ENCODE assay signal across 10 cellular contexts in genomic region chr3:172106989-172107388, GRCh38.
DNase-seq lines count a peak whose midpoint lies in the region; ATAC-seq and TF ChIP-seq lines count a peak whose summit lies in the region.
"Had no signal": no experiment of that assay in that cellular context is flagged by ENCODE, and none has a peak within 500 bp of the region (broad histone marks: within the 10 kb centered on the region; RNA-seq: fewer than 3 reads in every experiment).

No MANE protein-coding gene starts in this region.

- in situ Hi-C loops in mammary epithelial cell (cut with MboI; ENCODE audit: low sequenced_read_pairs in 2 of 2): no loop called here

- H3K79me2 ChIP-seq in mammary epithelial cell (ENCODE audit: insufficient read depth, low read length) (peaks cover 97% of the 10 kb centered on the region), Karpas-422 (ENCODE audit: low read length) (no peaks in the 10 kb centered on the region)

- intact Hi-C loops in MCF 10A (cut with micrococcal nuclease) (no loop called here), mammary epithelial cell (cut with micrococcal nuclease) (no loop called here)

- H3K4me3 Mint-ChIP-seq in MCF 10A (ENCODE audit: unreplicated experiment): peak overlapping the region; percentile 35
- peak overlapping the region; percentile 77 to 87 for H3K4me3 Mint-ChIP-seq in effector memory CD8-positive, alpha-beta T cell
- H3K4me3 Mint-ChIP-seq in type B pancreatic cell: no peak overlapping the region

- TF ChIP-seq CTCF in MCF 10A (IDR thresholded peaks at IDR 0.05; ENCODE audit: unreplicated experiment) (no peak), mammary epithelial cell (conservative IDR thresholded peaks at IDR 0.05 in 1 of 2, IDR thresholded peaks at IDR 0.05 in 1 of 2; ENCODE audit: extremely low read depth in 1 of 2, insufficient read depth in 1 of 2, low read depth in 1 of 2, low read length in 2 of 2) (no peak), type B pancreatic cell (conservative IDR thresholded peaks at IDR 0.05) (no peak)

- POLR2A ChIA-PET in MCF 10A (lab: Yijun Ruan, JAX): interaction anchor here (0.7 to 2.2 kb wide), 6 partner anchors 9 to 65 kb away, joined by 3 to 9 read pairs (median 4); no protein-coding TSS in a partner anchor

- H3K27me3 Mint-ChIP-seq in MCF 10A (ENCODE audit: insufficient read depth, unreplicated experiment) (no peaks in the 10 kb centered on the region), type B pancreatic cell (no peaks in the 10 kb centered on the region)
- H3K27me3 Mint-ChIP-seq in effector memory CD8-positive, alpha-beta T cell: no peaks in the 10 kb centered on the region

- H3K9me2 ChIP-seq in Karpas-422 (replicated peaks; ENCODE audit: insufficient read depth, low read length): no peaks in the 10 kb centered on the region

- H3K4me3 ChIP-seq in mammary epithelial cell (replicated peaks in 1 of 3; ENCODE audit: insufficient read depth in 1 of 3, low read depth in 2 of 3, low read length in 3 of 3): no peak overlapping the region
- no peak overlapping the region for H3K4me3 ChIP-seq in Karpas-422 (ENCODE audit: low read length)
- H3K4me3 ChIP-seq: A549, adrenal gland had no signal

- H3K9ac ChIP-seq in mammary epithelial cell (ENCODE audit: insufficient read depth, low read length): no peak overlapping the region
- no peak overlapping the region for H3K9ac ChIP-seq in Karpas-422 (ENCODE audit: low read length)

- H3K9me3 ChIP-seq in mammary epithelial cell (replicated peaks; ENCODE audit: insufficient read depth, low read length): no peaks in the 10 kb centered on the region
- no peaks in the 10 kb centered on the region for H3K9me3 ChIP-seq in Karpas-422 (ENCODE audit: low read length)
- H3K9me3 ChIP-seq: A549, adrenal gland had no signal

- WGBS in mammary epithelial cell (ENCODE audit: low coverage, missing lambda C conversion rate): 64% methylated on average over 6 of the region's 7 CpGs

- H3K27me3 ChIP-seq in mammary epithelial cell (ENCODE audit: insufficient read depth, low read length) (no peaks in the 10 kb centered on the region), Karpas-422 (ENCODE audit: low read length) (no peaks in the 10 kb centered on the region)
- H3K27me3 ChIP-seq: adrenal gland had no signal

- DNase-seq in MCF 10A (ENCODE audit: unreplicated experiment) (peak; percentile 44), mammary epithelial cell (no peak), type B pancreatic cell (ENCODE audit: extremely low spot score, unreplicated experiment) (no peak), Karpas-422 (no peak)
- peak; percentile 46 for DNase-seq in activated CD4-positive, CD25-positive, alpha-beta regulatory T cell treated with anti-CD3 and anti-CD28 coated beads, Interleukin-2, amount 50 U/mL, for 72 hours
- peak; percentile 65 to 69 (median 67) for DNase-seq in effector memory CD8-positive, alpha-beta T cell
- DNase-seq in stimulated activated CD4-positive, alpha-beta T cell treated with anti-CD3 and anti-CD28 coated beads, Interleukin-12 subunit alpha, Interleukin-12 subunit beta, amount 100 ng/mL, for 24 hours (ENCODE audit: low read depth in 2 of 2): peak; percentile 26 to 37

- CTCF ChIA-PET in MCF 10A (lab: Yijun Ruan, JAX) (interaction anchor here (0.7 to 1.4 kb wide), 4 partner anchors 10 to 225 kb away, joined by 3 to 5 read pairs (median 3); no protein-coding TSS in a partner anchor), mammary epithelial cell (lab: Charles Lee; ENCODE audit: low non-redundant PET) (no interaction called here)

- H3K9me3 Mint-ChIP-seq in MCF 10A (ENCODE audit: unreplicated experiment): no peaks in the 10 kb centered on the region
- no peaks in the 10 kb centered on the region for H3K9me3 Mint-ChIP-seq in effector memory CD8-positive, alpha-beta T cell
- H3K9me3 Mint-ChIP-seq in type B pancreatic cell: no peaks in the 10 kb centered on the region

- dilution Hi-C loops in mammary epithelial cell (cut with HindIII; ENCODE audit: low sequenced_read_pairs): no loop called here

- peaks cover under 1% of the 10 kb centered on the region for H3K36me3 ChIP-seq in mammary epithelial cell (ENCODE audit: insufficient read depth, low read length)
- H3K36me3 ChIP-seq in Karpas-422 (ENCODE audit: insufficient read depth, low read length): no peaks in the 10 kb centered on the region
- H3K36me3 ChIP-seq: adrenal gland had no signal

- no peak overlapping the region for H3K27ac ChIP-seq in mammary epithelial cell (ENCODE audit: insufficient read depth, low read depth, low read length)
- no peak overlapping the region for H3K27ac ChIP-seq in Karpas-422 (ENCODE audit: low read length)

- H3K27ac Mint-ChIP-seq in MCF 10A (ENCODE audit: low read depth, unreplicated experiment): peak overlapping the region; percentile 68
- peak overlapping the region; percentile 87 to 91 for H3K27ac Mint-ChIP-seq in effector memory CD8-positive, alpha-beta T cell
- no peak overlapping the region for H3K27ac Mint-ChIP-seq in type B pancreatic cell

- ATAC-seq in HG03565 (IDR thresholded peaks at IDR 0.05; ENCODE audit: unreplicated experiment): peak; percentile 31
- ATAC-seq in effector memory CD8-positive, alpha-beta T cell (replicated peaks): peak; percentile 70

- peaks cover 57% of the 10 kb centered on the region for H3K4me1 ChIP-seq in mammary epithelial cell (ENCODE audit: insufficient read depth, low read length)
- H3K4me1 ChIP-seq in Karpas-422 (ENCODE audit: low read length): peaks cover 5% of the 10 kb centered on the region

- H3K36me3 Mint-ChIP-seq in MCF 10A (ENCODE audit: insufficient read depth, unreplicated experiment) (peaks cover 17% of the 10 kb centered on the region), type B pancreatic cell (peaks cover 20% of the 10 kb centered on the region)
- H3K36me3 Mint-ChIP-seq in effector memory CD8-positive, alpha-beta T cell (ENCODE audit: insufficient read depth): peaks cover 23% of the 10 kb centered on the region

- H4K20me1 ChIP-seq in mammary epithelial cell (ENCODE audit: insufficient read depth, low read length) (no peaks in the 10 kb centered on the region), Karpas-422 (ENCODE audit: insufficient read depth, low read depth, low read length) (peaks cover 19% of the 10 kb centered on the region; the same call in 1 of the 2 replicates)

- no peak overlapping the region for H3K4me2 ChIP-seq in mammary epithelial cell (ENCODE audit: insufficient read depth, low read depth, low read length)
- no peak overlapping the region for H3K4me2 ChIP-seq in Karpas-422 (ENCODE audit: low read depth, low read length, poor library complexity, severe bottlenecking)
- H3K4me2 ChIP-seq: A549 had no signal

- no TSS peak for BruUV-seq in MCF 10A (replicated peaks; lab: Mats Ljungman, UMichigan)
- BruUV-seq in mammary epithelial cell (replicated peaks; lab: Mats Ljungman, UMichigan): no TSS peak

- H3K4me1 Mint-ChIP-seq in MCF 10A (ENCODE audit: insufficient read depth, unreplicated experiment): peaks cover 38% of the 10 kb centered on the region
- peaks cover 61 to 63% of the 10 kb centered on the region in 2 donors for H3K4me1 Mint-ChIP-seq in effector memory CD8-positive, alpha-beta T cell (ENCODE audit: low read depth in 2 of 2)
- H3K4me1 Mint-ChIP-seq in type B pancreatic cell (ENCODE audit: unreplicated experiment): peaks cover 53% of the 10 kb centered on the region

- H2AFZ ChIP-seq in mammary epithelial cell (ENCODE audit: low read depth, low read length): no peak overlapping the region
- H2AFZ ChIP-seq in Karpas-422 (ENCODE audit: low read length): no peak overlapping the region

Comparison
In these comparisons a context has a peak if more than half of its experiments do, and no peak if none do; other contexts are left out.
1. DNase-seq: peak in MCF 10A (single experiment), activated CD4-positive, CD25-positive, alpha-beta regulatory T cell treated with anti-CD3 and anti-CD28 coated beads, Interleukin-2, amount 50 U/mL, for 72 hours (single experiment), effector memory CD8-positive, alpha-beta T cell (3 of 3) and stimulated activated CD4-positive, alpha-beta T cell treated with anti-CD3 and anti-CD28 coated beads, Interleukin-12 subunit alpha, Interleukin-12 subunit beta, amount 100 ng/mL, for 24 hours (2 of 2); none in mammary epithelial cell (single experiment), type B pancreatic cell (single experiment) and Karpas-422 (single experiment).